In the genomic region with DNA sequence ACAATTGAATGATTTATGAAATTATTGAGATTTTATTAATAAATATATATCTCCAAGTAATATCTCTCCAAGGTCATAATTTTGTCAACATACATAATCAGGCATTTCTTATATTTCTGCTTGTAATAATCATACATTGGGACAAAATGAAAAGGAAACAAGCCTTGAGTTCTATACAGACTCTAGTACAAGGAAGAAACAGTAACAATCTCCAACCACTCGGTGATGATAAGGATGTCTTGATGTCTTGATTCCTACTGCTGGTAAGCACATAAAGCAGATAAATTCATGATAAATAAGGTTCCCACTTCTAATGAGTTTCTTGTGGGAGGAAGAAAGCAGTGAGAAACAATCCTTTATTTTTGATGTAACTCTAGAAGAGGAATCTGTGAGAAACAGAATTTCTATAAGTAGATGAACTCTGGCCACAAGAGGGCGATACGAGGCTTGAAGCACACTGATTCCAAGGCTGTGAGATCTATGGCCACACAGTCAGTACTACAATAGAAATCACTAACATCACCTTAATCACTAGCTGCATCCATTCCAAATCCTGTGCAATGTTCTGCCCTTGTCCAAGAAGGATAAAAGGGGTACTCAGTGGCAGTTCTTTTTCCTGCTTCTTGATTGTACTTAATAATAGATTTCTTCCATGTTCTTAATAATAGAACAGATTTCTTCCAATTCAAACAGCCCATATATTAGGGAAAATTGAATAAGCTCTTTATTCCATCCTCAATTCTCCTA, we compare ENCODE assay signal across 1 cellular context.
TF ChIP-seq lines count a peak whose summit lies in the region.

No MANE protein-coding gene starts in this region.

TF ChIP-seq in K562, 482 proteins besides CTCF, POLR2A, EP300 and RAD21 (continued from another document):
- TF ChIP-seq, protein P1, sequence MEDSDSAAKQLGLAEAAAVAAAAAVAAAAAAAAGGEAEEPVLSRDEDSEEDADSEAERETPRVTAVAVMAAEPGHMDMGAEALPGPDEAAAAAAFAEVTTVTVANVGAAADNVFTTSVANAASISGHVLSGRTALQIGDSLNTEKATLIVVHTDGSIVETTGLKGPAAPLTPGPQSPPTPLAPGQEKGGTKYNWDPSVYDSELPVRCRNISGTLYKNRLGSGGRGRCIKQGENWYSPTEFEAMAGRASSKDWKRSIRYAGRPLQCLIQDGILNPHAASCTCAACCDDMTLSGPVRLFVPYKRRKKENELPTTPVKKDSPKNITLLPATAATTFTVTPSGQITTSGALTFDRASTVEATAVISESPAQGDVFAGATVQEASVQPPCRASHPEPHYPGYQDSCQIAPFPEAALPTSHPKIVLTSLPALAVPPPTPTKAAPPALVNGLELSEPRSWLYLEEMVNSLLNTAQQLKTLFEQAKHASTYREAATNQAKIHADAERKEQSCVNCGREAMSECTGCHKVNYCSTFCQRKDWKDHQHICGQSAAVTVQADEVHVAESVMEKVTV (CRISPR knock-in tag; IDR thresholded peaks at IDR 0.05): peak; percentile 63
- no peak for TF ChIP-seq CREM (IDR thresholded peaks at IDR 0.05; ENCODE audit: low read depth)
